ENCODE assay signal across 8 cellular contexts in the genomic region with DNA sequence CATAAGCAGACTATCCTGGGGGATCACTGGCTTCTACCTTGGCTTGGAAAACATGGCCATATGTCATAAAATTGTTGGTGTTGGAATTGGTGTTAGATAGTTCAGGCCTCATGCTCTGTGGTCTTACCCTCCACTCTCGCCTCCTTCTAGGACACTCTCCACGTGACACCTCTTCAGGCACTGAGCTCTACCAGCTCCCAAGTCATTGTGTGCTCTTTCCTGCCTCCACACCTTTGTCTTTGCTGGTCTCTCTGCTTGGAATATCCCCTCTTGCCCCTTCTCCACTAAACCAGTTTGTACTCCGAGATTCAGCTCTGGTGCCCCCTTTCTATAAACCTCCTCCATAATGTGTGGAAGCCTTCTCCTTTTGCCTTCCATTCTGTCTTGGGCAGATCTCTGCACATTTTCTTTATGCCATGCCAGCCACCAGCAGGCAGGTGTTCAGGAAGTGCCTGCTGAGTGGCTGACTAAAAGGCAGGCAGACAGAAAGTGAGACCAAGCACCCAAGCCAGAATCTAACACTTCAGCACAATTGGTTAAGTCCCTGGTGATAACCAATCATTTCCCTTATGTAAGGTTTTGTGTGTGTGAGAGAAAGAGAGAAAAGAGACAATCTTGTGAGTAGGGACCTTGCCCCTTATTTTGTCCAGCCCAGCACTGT. TPM values are rescaled to one million over a fixed set of nuclear protein-coding genes. Genes with fewer than 3 reads are reported as not detected.
DNase-seq lines count a peak whose midpoint lies in the region; ATAC-seq, FAIRE-seq and TF ChIP-seq lines count a peak whose summit lies in the region.

No MANE protein-coding gene starts in this region.

- H3K4me3 ChIP-seq in GM12878 = no peak overlapping the region
- H3K4me3 ChIP-seq in kidney (ENCODE audit: low read length in 2 of 2) = no peak overlapping the region

- TF ChIP-seq EP300 in GM12878 (IDR thresholded peaks at IDR 0.05; ENCODE audit: borderline replicate concordance in 1 of 2, control insufficient read depth in 1 of 2, low read depth in 2 of 2, low read length in 2 of 2) = no peak

- intact Hi-C loops in GM12878 (cut with micrococcal nuclease; ENCODE audit: unreplicated experiment) (loop anchor here (5.0 kb wide), 1 partner anchor 52 kb away; a partner anchor contains a TSS), kidney (cut with DNase I) (no loop called here)

- no peak for DNase-seq in GM12892 (ENCODE audit: insufficient read length)
- peak; percentile 61 for DNase-seq in GM12878 (ENCODE audit: low read depth, low spot score)
- no peak for DNase-seq in UCSD-AML1 (lab: John Stamatoyannopoulos, UW; ENCODE audit: unreplicated experiment)
- no peak for DNase-seq in kidney
- no peak for DNase-seq in 8988T
- DNase-seq in globus pallidus (ENCODE audit: low spot score) = no peak

- no peaks in the 10 kb centered on the region for H3K27me3 ChIP-seq in GM12878 (replicated peaks in 1 of 2; ENCODE audit: control insufficient read depth in 2 of 2, insufficient read depth in 2 of 2, low read length in 1 of 2)

- H3K9me3 ChIP-seq in GM12878 (replicated peaks; ENCODE audit: control insufficient read depth, insufficient read depth, low read length) (no peaks in the 10 kb centered on the region; the same call in 2 of the 3 replicates), kidney (ENCODE audit: control insufficient read depth in 1 of 2, low read length in 2 of 2) (no peaks in the 10 kb centered on the region)

- peak overlapping the region; percentile 57 for H3K27ac ChIP-seq in GM12878 (ENCODE audit: control insufficient read depth, insufficient read depth)
- no peak overlapping the region for H3K27ac ChIP-seq in kidney (ENCODE audit: low read depth in 2 of 2, low read length in 2 of 2)

- in situ Hi-C loops in GM12878 (cut with MboI) = no loop called here

- H3K36me3 ChIP-seq in GM12878 (ENCODE audit: control insufficient read depth in 2 of 2, insufficient read depth in 2 of 2, low read length in 1 of 2) = no peaks in the 10 kb centered on the region
- H3K36me3 ChIP-seq in kidney (ENCODE audit: control insufficient read depth in 1 of 2, insufficient read depth in 2 of 2, low read length in 2 of 2) = no peaks in the 10 kb centered on the region

- POLR2A ChIA-PET in GM12878 (lab: Charles Lee) = interaction anchor here (1.2 kb wide), 1 partner anchor 10 kb away, joined by 4 read pairs; no protein-coding TSS in a partner anchor

- H4K20me1 ChIP-seq in GM12878 (ENCODE audit: control insufficient read depth, insufficient read depth) = no peaks in the 10 kb centered on the region

- H3K4me1 ChIP-seq in GM12878 (ENCODE audit: control insufficient read depth, insufficient read depth, low read length) (peaks cover 28% of the 10 kb centered on the region), kidney (ENCODE audit: control insufficient read depth in 1 of 2, insufficient read depth in 1 of 2, low read depth in 1 of 2, low read length in 2 of 2) (peaks cover 0 to 4% of the 10 kb centered on the region in 2 donors)

- H3K9ac ChIP-seq in GM12878 (ENCODE audit: control insufficient read depth, insufficient read depth, low read length) (peak overlapping the region; percentile 11; the same call in 1 of the 2 replicates), kidney (ENCODE audit: low read length in 2 of 2) (no peak overlapping the region)

- TF ChIP-seq CTCF in GM12878 (IDR thresholded peaks at IDR 0.05 in 2 of 3, conservative IDR thresholded peaks at IDR 0.05 in 1 of 3; ENCODE audit: control insufficient read depth in 2 of 3, extremely low read depth in 1 of 3, insufficient read depth in 1 of 3, low read depth in 3 of 3, low read length in 3 of 3) (no peak), kidney (IDR thresholded peaks at IDR 0.05; ENCODE audit: borderline replicate concordance, extremely low read depth, insufficient read depth) (no peak)

- ATAC-seq in GM19395 (IDR thresholded peaks at IDR 0.05; ENCODE audit: unreplicated experiment) (peak; percentile 74), HG03439 (IDR thresholded peaks at IDR 0.05; ENCODE audit: unreplicated experiment) (peak; percentile 56), GM12878 (peak; percentile 89)

- TF ChIP-seq POLR2A in GM12892 (IDR thresholded peaks at IDR 0.05; ENCODE audit: low read depth, low read length) (no peak), GM12878 (IDR thresholded peaks at IDR 0.05; ENCODE audit: low read depth, low read length) (0 out of 2 replicates have a peak, but pooled peaks have one; percentile 18)

- TF ChIP-seq RAD21 in GM12878 (IDR thresholded peaks at IDR 0.05; ENCODE audit: insufficient read depth, low read depth, low read length) = no peak

- FAIRE-seq in GM12892 (lab: Jason Lieb, UNC) (peak; percentile 36), GM12878 (lab: Jason Lieb, UNC) (peak; percentile 38), kidney (lab: Jason Lieb, UNC) (no peak)

- BruUV-seq in GM12878 (replicated peaks; lab: Mats Ljungman, UMichigan) = no TSS peak

- RAD21 ChIA-PET in GM12878 (lab: Charles Lee; ENCODE audit: unreplicated experiment) = interaction anchor here (1.2 to 2.7 kb wide), 2 partner anchors 11 to 14 kb away, joined by 3 to 10 read pairs; no protein-coding TSS in a partner anchor

- H3K79me2 ChIP-seq in GM12878 (ENCODE audit: control insufficient read depth, insufficient read depth, low read length) = no peaks in the 10 kb centered on the region

- CTCF ChIA-PET in GM12878 (lab: Yijun Ruan, JAX) = interaction anchor here (1.0 to 2.0 kb wide), 5 partner anchors 8 to 215 kb away, joined by 3 to 8 read pairs (median 4); no protein-coding TSS in a partner anchor

- SMC1A ChIA-PET in GM12878 (lab: Charles Lee; ENCODE audit: uncharacterized antibody, unreplicated experiment) = interaction anchor here (1.1 to 5.4 kb wide), 2 partner anchors 13 to 129 kb away, joined by 3 to 26 read pairs; no protein-coding TSS in a partner anchor

- H3K4me2 ChIP-seq in GM12878 (ENCODE audit: control insufficient read depth, insufficient read depth) = peak overlapping the region; percentile 45

- 57% methylated on average over 3 of the region's 3 CpGs for WGBS in GM12878 (ENCODE audit: insufficient coverage, insufficient replicate concordance, low lambda C conversion rate, missing lambda C conversion rate)

- H2AFZ ChIP-seq in GM12878 (ENCODE audit: control insufficient read depth, low read depth, low read length) = peak overlapping the region; percentile 82

TF ChIP-seq in GM12878, 131 proteins besides CTCF, POLR2A, EP300 and RAD21 (continues in another document):
- TF ChIP-seq PAX8 (IDR thresholded peaks at IDR 0.05) (no peak), POU2F2 (IDR thresholded peaks at IDR 0.05; ENCODE audit: borderline replicate concordance, low read depth, low read length) (no peak), EZH2 (IDR thresholded peaks at IDR 0.05; ENCODE audit: borderline replicate concordance, control insufficient read depth, low read depth, low read length) (no peak), MEF2B (IDR thresholded peaks at IDR 0.05; ENCODE audit: partially characterized antibody, poor library complexity, severe bottlenecking) (peak; percentile 18)
- TF ChIP-seq, protein P1, sequence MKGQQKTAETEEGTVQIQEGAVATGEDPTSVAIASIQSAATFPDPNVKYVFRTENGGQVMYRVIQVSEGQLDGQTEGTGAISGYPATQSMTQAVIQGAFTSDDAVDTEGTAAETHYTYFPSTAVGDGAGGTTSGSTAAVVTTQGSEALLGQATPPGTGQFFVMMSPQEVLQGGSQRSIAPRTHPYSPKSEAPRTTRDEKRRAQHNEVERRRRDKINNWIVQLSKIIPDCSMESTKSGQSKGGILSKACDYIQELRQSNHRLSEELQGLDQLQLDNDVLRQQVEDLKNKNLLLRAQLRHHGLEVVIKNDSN (IDR thresholded peaks at IDR 0.05; ENCODE audit: borderline replicate concordance, extremely low read length, insufficient read depth, low read depth, low read length) = peak; percentile 32

RNA-seq across cellular contexts. Expression of a gene that starts 37.7 kb away (rescaled TPM):
- polyA plus RNA-seq in GM12892 (2012; ENCODE audit: missing spikeins) = 33.4 TPM
- total RNA-seq in GM12878 (2013; cell fraction: nucleolus; rRNA removed) = 32.4 and 37.5 TPM in 2 replicates
- total RNA-seq in GM12878 (2014; rRNA removed) (24.5 and 27.9 TPM in 2 replicates), GM12878 (2014; rRNA removed; fragmentation: Illumina TruSeq; extraction: Trizol) (23.7 and 25.6 TPM in 2 replicates), GM12878 (2021) (32.7 and 36.2 TPM in 2 replicates), kidney (57.7 TPM)
- 17.8 TPM for polyA plus RNA-seq in GM12878 (2011; ENCODE audit: low read depth)
- polyA plus RNA-seq in GM12878 (2011; rRNA removed) (55.1 and 96.6 TPM in 2 replicates), GM12878 (2014; fragmentation: Illumina TruSeq; extraction: Trizol) (34.3 and 51.3 TPM in 2 replicates), GM12878 (2014; fragmentation: Nextera tagmentation; extraction: Ambion mirVana) (100 to 1,000 TPM; 101 to 156 TPM), GM12878 (2014; rRNA removed) (29.8 and 31.7 TPM in 2 replicates), GM12878 (2016; fragmentation: Nextera tagmentation; extraction: Ambion mirVana) (10 to 100 TPM; 86.2 to 88.8 TPM), kidney (ENCODE audit: insufficient read depth, low read depth, low replicate concordance) (42.0 TPM)
- polyA plus RNA-seq in GM12878 (2011; cell fraction: cytosol; rRNA removed) = 16.0 and 17.1 TPM in 2 replicates
- polyA plus RNA-seq in GM12878 (2011; cell fraction: nucleus; rRNA removed) = 18.8 and 22.3 TPM in 2 replicates
- polyA plus RNA-seq in GM12878 (2012) = 18.3 and 25.1 TPM in 2 replicates
- polyA minus RNA-seq in GM12878 (2011; rRNA and poly(A)+ RNA removed) = 24.2 and 52.4 TPM in 2 replicates
- 15.8 and 18.3 TPM in 2 replicates for polyA minus RNA-seq in GM12878 (2011; cell fraction: cytosol; rRNA and poly(A)+ RNA removed)
- polyA minus RNA-seq in GM12878 (2011; cell fraction: nucleus; rRNA and poly(A)+ RNA removed) = 8.0 and 12.4 TPM in 2 replicates

RNA-seq across cellular contexts. Expression of a gene that starts 53.7 kb away (rescaled TPM):
- 23.8 TPM for polyA plus RNA-seq in GM12892 (2012; ENCODE audit: missing spikeins)
- 66.8 and 76.2 TPM in 2 replicates for total RNA-seq in GM12878 (2013; cell fraction: nucleolus; rRNA removed)
- total RNA-seq in GM12878 (2014; rRNA removed) = 14.6 and 16.6 TPM in 2 replicates
- 22.4 and 22.6 TPM in 2 replicates for total RNA-seq in GM12878 (2014; rRNA removed; fragmentation: Illumina TruSeq; extraction: Trizol)
- total RNA-seq in GM12878 (2021) = 26.2 and 26.6 TPM in 2 replicates
- 14.3 TPM for polyA plus RNA-seq in GM12878 (2011; ENCODE audit: low read depth)
- polyA plus RNA-seq in GM12878 (2011; rRNA removed) = 52.2 and 62.2 TPM in 2 replicates
- polyA plus RNA-seq in GM12878 (2011; cell fraction: cytosol; rRNA removed) = 28.7 and 38.6 TPM in 2 replicates
- polyA plus RNA-seq in GM12878 (2011; cell fraction: nucleus; rRNA removed) = 26.1 and 34.9 TPM in 2 replicates
- polyA plus RNA-seq in GM12878 (2012) = 18.9 and 29.3 TPM in 2 replicates
- polyA plus RNA-seq in GM12878 (2014; fragmentation: Illumina TruSeq; extraction: Trizol) = 26.3 and 31.4 TPM in 2 replicates
- 10 to 100 TPM in 1 of 2 experiments, 1 to 10 TPM in 1; 7.1 to 12.5 TPM for polyA plus RNA-seq in GM12878 (2014; fragmentation: Nextera tagmentation; extraction: Ambion mirVana)
- 14.4 and 15.8 TPM in 2 replicates for polyA plus RNA-seq in GM12878 (2014; rRNA removed)
- 10 to 100 TPM; 23.2 to 23.3 TPM for polyA plus RNA-seq in GM12878 (2016; fragmentation: Nextera tagmentation; extraction: Ambion mirVana)
- polyA minus RNA-seq in GM12878 (2011; rRNA and poly(A)+ RNA removed) = 72.9 and 82.0 TPM in 2 replicates
- polyA minus RNA-seq in GM12878 (2011; cell fraction: cytosol; rRNA and poly(A)+ RNA removed) = 24.1 and 26.5 TPM in 2 replicates
- polyA minus RNA-seq in GM12878 (2011; cell fraction: nucleus; rRNA and poly(A)+ RNA removed) = 28.5 and 42.1 TPM in 2 replicates
- 21.2 TPM for total RNA-seq in kidney
- polyA plus RNA-seq in kidney (ENCODE audit: insufficient read depth, low read depth, low replicate concordance) = 2.8 TPM
